In genomic region chr12:121990692-121991603, GRCh38 we compare ENCODE assay signal across 8 cellular contexts. TPM values are rescaled to one million over a fixed set of nuclear protein-coding genes. Genes with fewer than 3 reads are reported as not detected.
DNase-seq lines count a peak whose midpoint lies in the region; ATAC-seq and TF ChIP-seq lines count a peak whose summit lies in the region.

No MANE protein-coding gene starts in this region.

- no peaks in the 10 kb centered on the region for H3K27me3 Mint-ChIP-seq in naive thymus-derived CD8-positive, alpha-beta T cell
- no peaks in the 10 kb centered on the region for H3K27me3 Mint-ChIP-seq in mesothelial cell of epicardium (ENCODE audit: low read depth)

- no peaks in the 10 kb centered on the region for H3K36me3 Mint-ChIP-seq in naive thymus-derived CD8-positive, alpha-beta T cell
- H3K36me3 Mint-ChIP-seq in mesothelial cell of epicardium = no peaks in the 10 kb centered on the region

- POLR2A ChIA-PET in naive thymus-derived CD8-positive, alpha-beta T cell (lab: Charles Lee) = no interaction called here

- no peak for TF ChIP-seq CTCF in mesothelial cell of epicardium (IDR thresholded peaks at IDR 0.05; ENCODE audit: unreplicated experiment)

- DNase-seq in NCI-H2171 treated with DMSO at 0.1 percent for 48 hours (lab: John Stamatoyannopoulos, UW) (peak; percentile 40), NCI-H2171 (lab: John Stamatoyannopoulos, UW) (no peak), NCI-H524 treated with DMSO at 0.1 percent for 48 hours (lab: John Stamatoyannopoulos, UW) (peak; percentile 38), retina (peak; percentile 39), mesothelial cell of epicardium (ENCODE audit: low spot score in 2 of 2, unreplicated experiment in 2 of 2) (no peak), SHP77 (lab: John Stamatoyannopoulos, UW) (no peak)
- DNase-seq in naive thymus-derived CD8-positive, alpha-beta T cell = no peak

- no peak overlapping the region for H3K27ac Mint-ChIP-seq in naive thymus-derived CD8-positive, alpha-beta T cell
- H3K27ac Mint-ChIP-seq in mesothelial cell of epicardium = no peak overlapping the region

- peaks cover 4 to 19% (median 5%) of the 10 kb centered on the region in 4 donors for H3K4me1 Mint-ChIP-seq in naive thymus-derived CD8-positive, alpha-beta T cell
- no peaks in the 10 kb centered on the region for H3K4me1 Mint-ChIP-seq in mesothelial cell of epicardium

- no peaks in the 10 kb centered on the region for H3K9me3 Mint-ChIP-seq in naive thymus-derived CD8-positive, alpha-beta T cell
- H3K9me3 Mint-ChIP-seq in mesothelial cell of epicardium = no peaks in the 10 kb centered on the region

- ATAC-seq in GM21737 (IDR thresholded peaks at IDR 0.05; ENCODE audit: unreplicated experiment) = peak; percentile 68
- no peak for ATAC-seq in naive thymus-derived CD8-positive, alpha-beta T cell

- H3K4me3 Mint-ChIP-seq in naive thymus-derived CD8-positive, alpha-beta T cell = no peak overlapping the region
- no peak overlapping the region for H3K4me3 Mint-ChIP-seq in mesothelial cell of epicardium

RNA-seq across cellular contexts. Expression of gene BCL7A, which starts 30.7 kb away (rescaled TPM):
- total RNA-seq in naive thymus-derived CD8-positive, alpha-beta T cell = 10 to 100 TPM; 10.5 to 12.0 TPM
- polyA plus RNA-seq in naive thymus-derived CD8-positive, alpha-beta T cell = 1 to 10 TPM; 3.0 to 7.3 (median 7.1) TPM
- total RNA-seq in mesothelial cell of epicardium = 33.8 to 40.1 TPM (median 34.6 TPM) in 3 replicates

Comparison
In these comparisons a context has a peak if more than half of its experiments do, and no peak if none do; other contexts are left out.
1. DNase-seq: peak in NCI-H2171 treated with DMSO at 0.1 percent for 48 hours (single experiment), NCI-H524 treated with DMSO at 0.1 percent for 48 hours (single experiment) and retina (single experiment); none in NCI-H2171 (single experiment), naive thymus-derived CD8-positive, alpha-beta T cell (0 of 10), mesothelial cell of epicardium (0 of 2) and SHP77 (0 of 2).